Comparison of ENCODE assay signal across 13 cellular contexts in genomic region chr14:95256011-95256775, GRCh38.
DNase-seq lines count a peak whose midpoint lies in the region; ATAC-seq and TF ChIP-seq lines count a peak whose summit lies in the region.
"Had no signal": no experiment of that assay in that cellular context is flagged by ENCODE, and none has a peak within 500 bp of the region (broad histone marks: within the 10 kb centered on the region; RNA-seq: fewer than 3 reads in every experiment).

No MANE protein-coding gene starts in this region.

- H4K20me1 ChIP-seq in PC-3 (ENCODE audit: low read length), result no peaks in the 10 kb centered on the region
- H4K20me1 ChIP-seq: BLaER1 had no signal

- BruUV-seq in A673 (replicated peaks; lab: Mats Ljungman, UMichigan), result no TSS peak
- no TSS peak for BruUV-seq in PC-3 (replicated peaks; lab: Mats Ljungman, UMichigan)

- ATAC-seq in PC-3 (no peak), GM21390 (IDR thresholded peaks at IDR 0.05; ENCODE audit: unreplicated experiment) (no peak), HG03565 (IDR thresholded peaks at IDR 0.05; ENCODE audit: unreplicated experiment) (no peak), HG03460 (IDR thresholded peaks at IDR 0.05; ENCODE audit: unreplicated experiment) (no peak)
- ATAC-seq: activated CD4-positive, alpha-beta T cell treated with anti-CD3 and anti-CD28 coated beads for 36 hours had no signal

- no peak overlapping the region for H2AFZ ChIP-seq in PC-3 (ENCODE audit: low read length)

- CTCF ChIA-PET in A673 (lab: Charles Lee), result no interaction called here
- CTCF ChIA-PET in RWPE1 (lab: Yijun Ruan, JAX), result no interaction called here
- CTCF ChIA-PET in PC-3 (lab: Charles Lee), result no interaction called here

- POLR2A ChIA-PET in A673 (lab: Charles Lee; ENCODE audit: low non-redundant PET) (no interaction called here), RWPE1 (lab: Yijun Ruan, JAX; ENCODE audit: low non-redundant PET) (interaction anchor here (0.7 kb wide), 1 partner anchor 58 kb away, joined by 3 read pairs; no protein-coding TSS in a partner anchor), PC-3 (lab: Charles Lee; ENCODE audit: unreplicated experiment) (no interaction called here)

- H3K4me3 ChIP-seq in A673 (ENCODE audit: low read depth, low read length, poor library complexity, severe bottlenecking) (peak overlapping the region; percentile 8), kidney epithelial cell (ENCODE audit: low read depth, low read length) (no peak overlapping the region), PC-3 (ENCODE audit: low read length) (no peak overlapping the region)
- H3K4me3 ChIP-seq: BLaER1, GM12878, testis had no signal

- H3K9me3 ChIP-seq in A673 (ENCODE audit: low read depth, low read length, poor library complexity, severe bottlenecking) (no peaks in the 10 kb centered on the region), PC-3 (ENCODE audit: low read length) (no peaks in the 10 kb centered on the region)
- H3K9me3 ChIP-seq: BLaER1, testis had no signal

- H3K9ac ChIP-seq in PC-3 (ENCODE audit: low read length), result no peak overlapping the region
- H3K9ac ChIP-seq: BLaER1 had no signal

- H3F3A ChIP-seq in PC-3 (ENCODE audit: low read length, unreplicated experiment), result no peaks in the 10 kb centered on the region

- TF ChIP-seq CTCF in A673 (conservative IDR thresholded peaks at IDR 0.05; ENCODE audit: low read depth, low read length) (no peak), RWPE1 (conservative IDR thresholded peaks at IDR 0.05; ENCODE audit: low read depth) (no peak), kidney epithelial cell (IDR thresholded peaks at IDR 0.05; ENCODE audit: insufficient read depth, low read length, poor library complexity, severe bottlenecking) (no peak), PC-3 (conservative IDR thresholded peaks at IDR 0.05; ENCODE audit: low read depth, low read length) (no peak)

- H3K9me2 ChIP-seq in PC-3 (replicated peaks; ENCODE audit: low read length), result no peaks in the 10 kb centered on the region

- peak; percentile 93 for DNase-seq in A673 (ENCODE audit: low spot score)
- peak; percentile 35 for DNase-seq in NCI-H1092 treated with DMSO at 0.1 percent for 48 hours (lab: John Stamatoyannopoulos, UW)
- no peak for DNase-seq in RWPE1 (ENCODE audit: low spot score)
- DNase-seq in kidney epithelial cell (ENCODE audit: low read depth), result peak; percentile 83
- no peak for DNase-seq in PC-3
- DNase-seq: activated naive CD8-positive, alpha-beta T cell treated with anti-CD3 and anti-CD28 coated beads, Interleukin-2, amount 10 ng/mL, durations not matched to agents 7 days and 5 days; testis had no signal

- no peaks in the 10 kb centered on the region for H3K79me2 ChIP-seq in PC-3 (ENCODE audit: low read length)

- intact Hi-C loops in A673 (cut with micrococcal nuclease; ENCODE audit: unreplicated experiment) (no loop called here), PC-3 (cut with micrococcal nuclease) (no loop called here)

- H3K27me3 ChIP-seq in A673 (replicated peaks; ENCODE audit: insufficient read depth, low read depth, low read length, poor library complexity) (no peaks in the 10 kb centered on the region), kidney epithelial cell (ENCODE audit: control insufficient read depth, insufficient read depth, low read length) (no peaks in the 10 kb centered on the region), PC-3 (ENCODE audit: low read length) (no peaks in the 10 kb centered on the region)
- H3K27me3 ChIP-seq: BLaER1, testis had no signal

- peak overlapping the region; percentile 91 for H3K27ac ChIP-seq in A673 (ENCODE audit: low read depth, low read length, poor library complexity, severe bottlenecking)
- H3K27ac ChIP-seq in RWPE1, result peak overlapping the region; percentile 36
- no peak overlapping the region for H3K27ac ChIP-seq in PC-3 (ENCODE audit: low read length)
- H3K27ac ChIP-seq: BLaER1, testis had no signal

- no peak overlapping the region for H3K4me2 ChIP-seq in PC-3 (ENCODE audit: low read length)
- H3K4me2 ChIP-seq: BLaER1 had no signal

- H3K36me3 ChIP-seq in A673 (ENCODE audit: insufficient read depth, low read length, poor library complexity, severe bottlenecking) (no peaks in the 10 kb centered on the region), kidney epithelial cell (ENCODE audit: control insufficient read depth, insufficient read depth, low read length) (no peaks in the 10 kb centered on the region), PC-3 (ENCODE audit: low read depth, low read length) (no peaks in the 10 kb centered on the region)
- H3K36me3 ChIP-seq: BLaER1 had no signal

- peaks cover 86% of the 10 kb centered on the region for H3K4me1 ChIP-seq in A673 (ENCODE audit: insufficient read depth, low read length, poor library complexity, severe bottlenecking)
- H3K4me1 ChIP-seq in PC-3 (ENCODE audit: insufficient read depth, low read length), result peaks cover 14% of the 10 kb centered on the region

Comparison
In these comparisons a context has a peak if more than half of its experiments do, and no peak if none do; other contexts are left out.
1. DNase-seq: peak in A673 (single experiment), NCI-H1092 treated with DMSO at 0.1 percent for 48 hours (single experiment) and kidney epithelial cell (single experiment); none in RWPE1 (single experiment) and PC-3 (single experiment).